Comparison of ENCODE assay signal across 27 cellular contexts in the genomic region with DNA sequence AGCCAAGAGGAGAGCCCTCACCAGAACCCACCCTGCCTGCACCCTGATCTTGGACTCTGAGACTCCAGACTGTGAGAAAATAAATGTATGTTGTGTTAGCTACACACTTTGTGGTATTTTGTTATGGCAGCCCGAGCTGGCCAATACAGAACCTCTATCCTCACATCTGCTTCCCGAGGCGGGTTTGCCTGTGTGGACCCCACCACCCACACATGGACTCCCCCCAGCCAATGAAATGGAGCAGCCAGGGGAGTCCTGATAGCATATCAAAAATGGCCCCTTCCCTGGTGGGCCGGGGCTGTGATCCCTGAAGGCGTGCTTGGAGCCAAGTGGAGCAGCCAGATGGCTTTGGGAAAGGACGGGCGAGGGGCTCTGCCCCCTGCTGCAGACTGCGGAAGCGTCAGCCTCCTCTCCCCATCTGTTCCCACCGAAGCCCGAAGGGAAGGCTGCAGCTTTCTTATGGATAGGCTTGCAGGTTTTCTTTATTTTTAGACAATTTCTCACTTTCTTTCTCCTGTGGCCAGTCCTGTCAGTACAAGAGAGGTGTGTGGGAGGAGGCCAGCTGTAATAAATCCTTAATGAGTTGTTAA. TPM values are rescaled to one million over a fixed set of nuclear protein-coding genes. Genes with fewer than 3 reads are reported as not detected.
A peak's percentile ranks its signal among the peaks of the same experiment; 100 is the strongest.
DNase-seq lines count a peak whose midpoint lies in the region; ATAC-seq and TF ChIP-seq lines count a peak whose summit lies in the region.
"Had no signal": no experiment of that assay in that cellular context is flagged by ENCODE, and none has a peak within 500 bp of the region (broad histone marks: within the 10 kb centered on the region; RNA-seq: fewer than 3 reads in every experiment).

No MANE protein-coding gene starts in this region.

- intact Hi-C loops in natural killer cell (cut with micrococcal nuclease) (no loop called here), adrenal gland (cut with DNase I) (no loop called here)

- H3K9me3 Mint-ChIP-seq in endodermal cell (no peaks in the 10 kb centered on the region), natural killer cell (no peaks in the 10 kb centered on the region)

- H3K4me1 ChIP-seq in endodermal cell (ENCODE audit: control insufficient read depth, insufficient read depth, low read length) (no peaks in the 10 kb centered on the region), adrenal gland (replicated peaks in 1 of 2) (no peaks in the 10 kb centered on the region)

- H3K36me3 Mint-ChIP-seq in endodermal cell (ENCODE audit: low read depth) (no peaks in the 10 kb centered on the region), natural killer cell (peaks cover 14% of the 10 kb centered on the region)

- no peak overlapping the region for H3K4me3 ChIP-seq in endodermal cell (ENCODE audit: low read length)
- H3K4me3 ChIP-seq in adrenal gland, result no peak overlapping the region
- H3K4me3 ChIP-seq: BLaER1 had no signal

- no peak overlapping the region for H3K4me3 Mint-ChIP-seq in endodermal cell
- no peak overlapping the region for H3K4me3 Mint-ChIP-seq in natural killer cell
- H3K4me3 Mint-ChIP-seq: CD4-positive, alpha-beta T cell had no signal

- H3K9ac ChIP-seq in endodermal cell (ENCODE audit: extremely low read depth, low read length, poor library complexity, severe bottlenecking), result no peak overlapping the region
- H3K9ac ChIP-seq: BLaER1 had no signal

- H3K4me1 Mint-ChIP-seq in endodermal cell, result no peaks in the 10 kb centered on the region
- H3K4me1 Mint-ChIP-seq in natural killer cell, result peaks cover 12 to 17% of the 10 kb centered on the region in 2 donors

- TF ChIP-seq CTCF in endodermal cell (conservative IDR thresholded peaks at IDR 0.05) (peak; percentile 19), natural killer cell (IDR thresholded peaks at IDR 0.05) (no peak), adrenal gland (IDR thresholded peaks at IDR 0.05) (no peak)

- DNase-seq in NCI-H82 (lab: John Stamatoyannopoulos, UW) (peak; percentile 75), NCI-H82 treated with DMSO at 0.1 percent for 48 hours (lab: John Stamatoyannopoulos, UW; ENCODE audit: unreplicated experiment) (no peak), endodermal cell (no peak), middle frontal gyrus (ENCODE audit: extremely low spot score, low spot score) (peak; percentile 14), ureter (ENCODE audit: low spot score) (peak; percentile 30), DMS114 treated with DMSO at 0.1 percent for 48 hours (lab: John Stamatoyannopoulos, UW; ENCODE audit: unreplicated experiment) (no peak), natural killer cell (no peak), adrenal gland (no peak)
- DNase-seq: ACHN; CD4-positive, alpha-beta T cell; COR-L47; DMS153; GOT3; KBM-7; MM.1S; NCI-H1048; NCI-H1436; NCI-H2029 treated with DMSO at 0.1 percent for 48 hours; NCI-H446 treated with DMSO at 0.1 percent for 48 hours; NK-92 treated with Interleukin-12 subunit alpha and Interleukin-12 subunit beta, amount 100 ng/mL, for 24 hours; SHP77 treated with DMSO at 0.1 percent for 48 hours had no signal

- H3K27ac ChIP-seq in endodermal cell (ENCODE audit: low read depth, low read length), result no peak overlapping the region
- H3K27ac ChIP-seq in adrenal gland, result no peak overlapping the region
- H3K27ac ChIP-seq: 22Rv1, BLaER1, RWPE1 had no signal

- H3K27ac Mint-ChIP-seq in endodermal cell, result no peak overlapping the region
- H3K27ac Mint-ChIP-seq in natural killer cell, result no peak overlapping the region
- H3K27ac Mint-ChIP-seq: CD4-positive, alpha-beta T cell had no signal

- H3K27me3 ChIP-seq in endodermal cell (ENCODE audit: control insufficient read depth, insufficient read depth, low read length, poor library complexity, severe bottlenecking), result no peaks in the 10 kb centered on the region
- no peaks in the 10 kb centered on the region for H3K27me3 ChIP-seq in adrenal gland
- H3K27me3 ChIP-seq: BLaER1 had no signal

- H3K36me3 ChIP-seq in endodermal cell (ENCODE audit: control insufficient read depth, insufficient read depth, low read length), result no peaks in the 10 kb centered on the region
- no peaks in the 10 kb centered on the region for H3K36me3 ChIP-seq in adrenal gland (replicated peaks in 1 of 2)
- H3K36me3 ChIP-seq: BLaER1 had no signal

- no peaks in the 10 kb centered on the region for H3K9me3 ChIP-seq in endodermal cell (ENCODE audit: control insufficient read depth, low read length)
- H3K9me3 ChIP-seq in adrenal gland (replicated peaks in 1 of 3), result no peaks in the 10 kb centered on the region

- ATAC-seq in natural killer cell, result no peak
- ATAC-seq: HCT116 had no signal

- whole genome bisulfite sequencing in endodermal cell (ENCODE audit: insufficient coverage in 1 of 2, insufficient read length in 1 of 2), 2 experiments, result 66 to 78% methylated on average over 8 to 11 of the region's 11 CpGs
- WGBS in adrenal gland, 4 donors, result 43 to 55% (median 48%) methylated on average over 9 to 11 of the region's 11 CpGs

- H3K27me3 Mint-ChIP-seq in endodermal cell (ENCODE audit: insufficient read depth), result peaks cover 27% of the 10 kb centered on the region
- H3K27me3 Mint-ChIP-seq in natural killer cell (ENCODE audit: low read depth in 2 of 2), result peaks cover 25 to 73% of the 10 kb centered on the region in 2 donors

- no peak for TF ChIP-seq POLR2A in adrenal gland (IDR thresholded peaks at IDR 0.05)

RNA-seq across cellular contexts. Expression of a gene that starts 34.4 kb away (rescaled TPM):
- not detected for total RNA-seq in endodermal cell
- not detected for polyA plus RNA-seq in endodermal cell (2013, experiment 1 of 2)
- not detected for polyA plus RNA-seq in endodermal cell (2013, experiment 2 of 2)
- total RNA-seq in ureter, result not detected
- not detected for total RNA-seq in natural killer cell
- total RNA-seq in adrenal gland, result not detected
- not detected for polyA plus RNA-seq in adrenal gland
- total RNA-seq: CD4-positive, alpha-beta T cell; G401; HT1080 had no signal

Comparison
In these comparisons a context has a peak if more than half of its experiments do, and no peak if none do; other contexts are left out.
1. DNase-seq: peak in NCI-H82 (single experiment), middle frontal gyrus (single experiment) and ureter (single experiment); none in NCI-H82 treated with DMSO at 0.1 percent for 48 hours (single experiment), endodermal cell (single experiment), DMS114 treated with DMSO at 0.1 percent for 48 hours (single experiment), natural killer cell (single experiment) and adrenal gland (0 of 7).